In the genomic region with DNA sequence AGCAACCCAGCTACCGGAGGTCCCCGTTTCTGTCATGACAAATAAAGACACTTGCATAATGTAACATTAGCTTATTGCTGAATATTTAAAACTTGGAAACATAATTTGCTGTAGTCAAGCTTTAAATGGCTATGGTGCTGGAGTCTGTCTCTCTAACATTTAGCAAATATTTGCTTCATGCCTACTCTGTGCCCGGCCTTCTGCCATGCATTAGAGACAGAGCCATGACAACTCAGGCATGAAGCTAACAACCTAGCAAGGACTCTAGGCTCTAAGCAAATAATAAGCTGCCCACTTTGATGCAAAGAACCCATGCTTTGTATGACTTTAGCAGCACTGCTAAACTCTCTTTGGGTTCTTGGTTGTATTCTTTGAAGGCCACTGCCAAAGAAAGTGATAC, we compare ENCODE assay signal across 25 cellular contexts.
"Had no signal": no experiment of that assay in that cellular context is flagged by ENCODE, and none has a peak within 500 bp of the region (broad histone marks: within the 10 kb centered on the region; RNA-seq: fewer than 3 reads in every experiment).

No MANE protein-coding gene starts in this region.

- FAIRE-seq: small intestine, urothelium cell line had no signal

- H3K9me3 Mint-ChIP-seq: natural killer cell treated with Interleukin-12 subunit alpha and Interleukin-12 subunit beta and Interleukin-15 and Interleukin-18, amount 100 ng/mL, for 72 hours; stimulated activated effector memory CD8-positive, alpha-beta T cell treated with anti-CD3 and anti-CD28 coated beads, Interleukin-12 subunit alpha, Interleukin-12 subunit beta, amount 100 ng/mL, for 72 hours; stimulated activated naive CD8-positive, alpha-beta T cell treated with anti-CD3 and anti-CD28 coated beads, Interleukin-15, Interleukin-2, amounts not matched to agents 100 ng/mL and 50 ng/mL, for 24 hours had no signal

- H3K36me3 Mint-ChIP-seq: naive thymus-derived CD8-positive, alpha-beta T cell; natural killer cell treated with Interleukin-12 subunit alpha and Interleukin-12 subunit beta and Interleukin-15 and Interleukin-18, amount 100 ng/mL, for 72 hours; stimulated activated effector memory CD8-positive, alpha-beta T cell treated with anti-CD3 and anti-CD28 coated beads, Interleukin-12 subunit alpha, Interleukin-12 subunit beta, amount 100 ng/mL, for 72 hours; stimulated activated naive B cell treated with anti-CD40 and anti-IgM and Interleukin-4, amounts not matched to agents 10 μg/mL and 1 μg/mL and 100 μg/mL, for 72 hours had no signal

- DNase-seq: naive thymus-derived CD8-positive, alpha-beta T cell; nephron progenitor cell; nucleus accumbens; posterior cingulate gyrus; psoas muscle; right cardiac atrium; right lobe of liver; sigmoid colon; small intestine; stimulated activated CD4-positive, alpha-beta T cell treated with anti-CD3 and anti-CD28 coated beads, Interleukin-15, amount 100 ng/mL, for 24 hours; stimulated activated CD4-positive, alpha-beta T cell treated with anti-CD3 and anti-CD28 coated beads, Interleukin-2, amount 100 ng/mL, for 24 hours; stimulated activated CD4-positive, alpha-beta T cell treated with anti-CD3 and anti-CD28 coated beads, Interleukin-2, amount 100 ng/mL, for 48 hours; stimulated activated CD4-positive, alpha-beta T cell treated with anti-CD3 and anti-CD28 coated beads, Interleukin-4, amount 100 ng/mL, for 24 hours; stimulated activated naive B cell treated with anti-CD40 and anti-IgM and Interleukin-4, amounts not matched to agents 10 μg/mL and 1 μg/mL and 100 μg/mL, for 72 hours; stimulated activated naive CD4-positive, alpha-beta T cell treated with Interleukin-2 at 50 U/mL for 16 hours; stomach; thyroid gland; trophoblast cell; upper lobe of left lung had no signal

- H3K27ac Mint-ChIP-seq: naive thymus-derived CD8-positive, alpha-beta T cell; natural killer cell treated with Interleukin-12 subunit alpha and Interleukin-12 subunit beta and Interleukin-15 and Interleukin-18, amount 100 ng/mL, for 72 hours; nephron progenitor cell; progenitor cell of endocrine pancreas; stimulated activated effector memory CD8-positive, alpha-beta T cell treated with anti-CD3 and anti-CD28 coated beads, Interleukin-12 subunit alpha, Interleukin-12 subunit beta, amount 100 ng/mL, for 72 hours; stimulated activated naive B cell treated with anti-CD40 and anti-IgM and Interleukin-4, amounts not matched to agents 10 μg/mL and 1 μg/mL and 100 μg/mL, for 72 hours; stimulated activated naive CD8-positive, alpha-beta T cell treated with anti-CD3 and anti-CD28 coated beads, Interleukin-15, Interleukin-2, amounts not matched to agents 100 ng/mL and 50 ng/mL, for 24 hours had no signal

- H3K4me3 Mint-ChIP-seq: naive thymus-derived CD8-positive, alpha-beta T cell; natural killer cell treated with Interleukin-12 subunit alpha and Interleukin-12 subunit beta and Interleukin-15 and Interleukin-18, amount 100 ng/mL, for 72 hours; nephron progenitor cell; neural crest cell; stimulated activated effector memory CD8-positive, alpha-beta T cell treated with anti-CD3 and anti-CD28 coated beads, Interleukin-12 subunit alpha, Interleukin-12 subunit beta, amount 100 ng/mL, for 72 hours; stimulated activated naive B cell treated with anti-CD40 and anti-IgM and Interleukin-4, amounts not matched to agents 10 μg/mL and 1 μg/mL and 100 μg/mL, for 72 hours; stimulated activated naive CD8-positive, alpha-beta T cell treated with anti-CD3 and anti-CD28 coated beads, Interleukin-15, Interleukin-2, amounts not matched to agents 100 ng/mL and 50 ng/mL, for 24 hours had no signal

- H3K27me3 Mint-ChIP-seq: progenitor cell of endocrine pancreas had no signal

- H3K4me1 Mint-ChIP-seq: stimulated activated effector memory CD8-positive, alpha-beta T cell treated with anti-CD3 and anti-CD28 coated beads, Interleukin-12 subunit alpha, Interleukin-12 subunit beta, amount 100 ng/mL, for 72 hours; stimulated activated naive B cell treated with anti-CD40 and anti-IgM and Interleukin-4, amounts not matched to agents 10 μg/mL and 1 μg/mL and 100 μg/mL, for 72 hours had no signal
